Comparison of ENCODE assay signal across 28 cellular contexts in the genomic region with DNA sequence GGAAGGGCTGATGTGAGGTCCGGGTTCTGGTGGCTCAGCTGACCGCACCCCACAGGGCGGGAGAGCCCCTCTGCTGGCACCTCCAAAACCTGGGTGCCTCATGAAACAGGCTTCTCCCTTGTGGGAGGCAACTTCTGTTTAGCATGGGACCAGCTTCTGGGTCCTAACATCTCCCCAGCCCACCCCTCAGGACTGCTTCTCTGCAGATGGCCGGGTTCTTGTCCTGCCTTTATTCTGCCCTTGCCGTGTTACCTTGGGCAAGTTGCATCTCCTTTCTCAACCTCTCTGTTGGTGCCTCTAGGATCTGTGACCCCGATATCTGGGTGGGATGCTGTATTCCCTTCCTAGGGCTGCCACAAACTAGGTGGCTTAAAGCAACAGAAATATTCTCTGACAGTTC.
"Had no signal": no experiment of that assay in that cellular context is flagged by ENCODE, and none has a peak within 500 bp of the region (broad histone marks: within the 10 kb centered on the region; RNA-seq: fewer than 3 reads in every experiment).

No MANE protein-coding gene starts in this region.

- H3K27ac Mint-ChIP-seq: activated CD4-positive, alpha-beta T cell treated with anti-CD3 and anti-CD28 coated beads, Interleukin-2, amount 10 ng/mL, durations not matched to agents 7 days and 5 days; activated CD8-positive, alpha-beta T cell treated with anti-CD3 and anti-CD28 coated beads for 36 hours; activated naive CD8-positive, alpha-beta T cell treated with anti-CD3 and anti-CD28 coated beads, Interleukin-2, amount 50 U/mL, for 24 hours; dendritic cell treated with granulocyte-macrophage colony-stimulating factor and Interleukin-4, amounts not matched to agents 40 ng/mL and 50 ng/mL, for 4 days; nephron progenitor cell; T-helper 1 cell treated with Interleukin-12 subunit alpha and Interleukin-12 subunit beta and Interleukin-4 antibody, amounts not matched to agents 30 μg/mL and 1 μg/mL, for 36 hours had no signal

- H3K9me3 Mint-ChIP-seq: activated CD4-positive, alpha-beta T cell treated with anti-CD3 and anti-CD28 coated beads, Interleukin-2, amount 10 ng/mL, durations not matched to agents 7 days and 5 days; activated CD8-positive, alpha-beta T cell treated with anti-CD3 and anti-CD28 coated beads for 36 hours; activated naive CD8-positive, alpha-beta T cell treated with anti-CD3 and anti-CD28 coated beads, Interleukin-2, amount 50 U/mL, for 24 hours; dendritic cell treated with granulocyte-macrophage colony-stimulating factor and Interleukin-4, amounts not matched to agents 40 ng/mL and 50 ng/mL, for 4 days; immature natural killer cell; naive B cell; nephron progenitor cell; T-helper 1 cell treated with Interleukin-12 subunit alpha and Interleukin-12 subunit beta and Interleukin-4 antibody, amounts not matched to agents 30 μg/mL and 1 μg/mL, for 36 hours had no signal

- ATAC-seq: activated CD8-positive, alpha-beta T cell treated with anti-CD3 and anti-CD28 coated beads for 36 hours; activated naive CD8-positive, alpha-beta T cell treated with anti-CD3 and anti-CD28 coated beads, Interleukin-2, amount 50 U/mL, for 24 hours; foreskin keratinocyte; heart left ventricle; left lung; lower lobe of right lung; psoas muscle had no signal

- H3K4me3 Mint-ChIP-seq: activated CD4-positive, alpha-beta T cell treated with anti-CD3 and anti-CD28 coated beads, Interleukin-2, amount 10 ng/mL, durations not matched to agents 7 days and 5 days; activated CD8-positive, alpha-beta T cell treated with anti-CD3 and anti-CD28 coated beads for 36 hours; activated naive CD8-positive, alpha-beta T cell treated with anti-CD3 and anti-CD28 coated beads, Interleukin-2, amount 50 U/mL, for 24 hours; dendritic cell treated with granulocyte-macrophage colony-stimulating factor and Interleukin-4, amounts not matched to agents 40 ng/mL and 50 ng/mL, for 4 days; immature natural killer cell; naive B cell; nephron progenitor cell; T-helper 1 cell treated with Interleukin-12 subunit alpha and Interleukin-12 subunit beta and Interleukin-4 antibody, amounts not matched to agents 30 μg/mL and 1 μg/mL, for 36 hours had no signal

- H3K36me3 Mint-ChIP-seq: naive B cell had no signal

- DNase-seq: activated CD4-positive, alpha-beta T cell treated with anti-CD3 and anti-CD28 coated beads, Interleukin-2, amount 10 ng/mL, durations not matched to agents 7 days and 5 days; activated CD4-positive, CD25-positive, alpha-beta regulatory T cell treated with anti-CD3 and anti-CD28 coated beads, Interleukin-2, amount 50 U/mL, for 72 hours; activated CD8-positive, alpha-beta T cell treated with anti-CD3 and anti-CD28 coated beads for 36 hours; activated gamma-delta T cell; activated naive CD4-positive, alpha-beta T cell treated with anti-CD3 and anti-CD28 coated beads, Interleukin-2, amount 50 U/mL, for 16 hours; activated naive CD8-positive, alpha-beta T cell treated with anti-CD3 and anti-CD28 coated beads, Interleukin-2, amount 50 U/mL, for 24 hours; activated T-cell treated with anti-CD3 and anti-CD28 coated beads for 4 hours; amygdala; caudate nucleus; effector CD4-positive, alpha-beta T cell; foreskin keratinocyte; heart left ventricle; hypothalamus; immature natural killer cell; lower lobe of right lung; mesenchymal stem cell; naive B cell; nephron progenitor cell; psoas muscle; SK-N-SH; stimulated activated CD4-positive, alpha-beta T cell treated with anti-CD3 and anti-CD28 coated beads, Interleukin-15, amount 100 ng/mL, for 24 hours; stimulated activated CD4-positive, alpha-beta T cell treated with anti-CD3 and anti-CD28 coated beads, Interleukin-2, amount 100 ng/mL, for 24 hours; stimulated activated naive CD4-positive, alpha-beta T cell; SW 1271; upper lobe of left lung had no signal

- H3K27me3 Mint-ChIP-seq: activated CD4-positive, alpha-beta T cell treated with anti-CD3 and anti-CD28 coated beads, Interleukin-2, amount 10 ng/mL, durations not matched to agents 7 days and 5 days; activated CD8-positive, alpha-beta T cell treated with anti-CD3 and anti-CD28 coated beads for 36 hours; activated naive CD8-positive, alpha-beta T cell treated with anti-CD3 and anti-CD28 coated beads, Interleukin-2, amount 50 U/mL, for 24 hours; dendritic cell treated with granulocyte-macrophage colony-stimulating factor and Interleukin-4, amounts not matched to agents 40 ng/mL and 50 ng/mL, for 4 days had no signal

- H3K4me1 Mint-ChIP-seq: naive B cell had no signal
